In genomic region chr18:63446266-63446665, GRCh38 we compare ENCODE assay signal across 19 cellular contexts. TPM values are rescaled to one million over a fixed set of nuclear protein-coding genes. Genes with fewer than 3 reads are reported as not detected.
DNase-seq lines count a peak whose midpoint lies in the region; ATAC-seq, FAIRE-seq and TF ChIP-seq lines count a peak whose summit lies in the region.
"Had no signal": no experiment of that assay in that cellular context is flagged by ENCODE, and none has a peak within 500 bp of the region (broad histone marks: within the 10 kb centered on the region; RNA-seq: fewer than 3 reads in every experiment).

No MANE protein-coding gene starts in this region.

- no peaks in the 10 kb centered on the region for H3K23me2 ChIP-seq in H1 (ENCODE audit: low read depth, low read length)

- POLR2A ChIA-PET in H1 (lab: Charles Lee; ENCODE audit: partially characterized antibody): no interaction called here

- peak; percentile 38 to 55 for ATAC-seq in stimulated activated naive B cell treated with anti-CD40 and anti-IgM and Interleukin-4, amounts not matched to agents 10 μg/mL and 1 μg/mL and 100 μg/mL, for 72 hours (replicated peaks)
- no peak for ATAC-seq in HG02763 (IDR thresholded peaks at IDR 0.05; ENCODE audit: unreplicated experiment)
- no peak for ATAC-seq in upper lobe of left lung (ENCODE audit: low FRiP score in 2 of 2)

- no peak overlapping the region for H2BK15ac ChIP-seq in H1 (ENCODE audit: low read length)

- TF ChIP-seq EP300 in H1 (IDR thresholded peaks at IDR 0.05; ENCODE audit: borderline replicate concordance in 1 of 2, low read depth in 2 of 2, low read length in 2 of 2) (no peak), upper lobe of left lung (IDR thresholded peaks at IDR 0.05) (no peak)

- FAIRE-seq in H1 (lab: Jason Lieb, UNC): no peak
- no peak for FAIRE-seq in H54 (lab: Jason Lieb, UNC)
- FAIRE-seq: HTR-8/SVneo had no signal

- peaks cover 0 to 1% of the 10 kb centered on the region in 2 donors for H3K9me3 Mint-ChIP-seq in stimulated activated naive B cell treated with anti-CD40 and anti-IgM and Interleukin-4, amounts not matched to agents 10 μg/mL and 1 μg/mL and 100 μg/mL, for 72 hours
- H3K9me3 Mint-ChIP-seq: CD4-positive, alpha-beta memory T cell had no signal

- H3K36me3 ChIP-seq in Karpas-422 (ENCODE audit: insufficient read depth, low read length) (no peaks in the 10 kb centered on the region), H1 (ENCODE audit: control insufficient read depth in 2 of 4, insufficient read depth in 4 of 4, low read length in 3 of 4) (no peaks in the 10 kb centered on the region), upper lobe of left lung (no peaks in the 10 kb centered on the region)
- H3K36me3 ChIP-seq: SJCRH30 had no signal

- peaks cover 13 to 23% of the 10 kb centered on the region in 2 donors for H3K4me1 Mint-ChIP-seq in stimulated activated naive B cell treated with anti-CD40 and anti-IgM and Interleukin-4, amounts not matched to agents 10 μg/mL and 1 μg/mL and 100 μg/mL, for 72 hours

- TF ChIP-seq POLR2A in H1 (IDR thresholded peaks at IDR 0.05; ENCODE audit: control extremely low read depth in 1 of 2, low read depth in 2 of 2, low read length in 2 of 2) (no peak), H54 (IDR thresholded peaks at IDR 0.05; ENCODE audit: low read depth, low read length) (no peak), upper lobe of left lung (IDR thresholded peaks at IDR 0.05) (no peak)

- H3K9ac ChIP-seq in Karpas-422 (ENCODE audit: low read length) (no peak overlapping the region), H1 (replicated peaks in 1 of 4; ENCODE audit: extremely low read depth in 1 of 4, low read depth in 3 of 4, low read length in 3 of 4) (no peak overlapping the region)

- no peaks in the 10 kb centered on the region for H3K27me3 ChIP-seq in Karpas-422 (ENCODE audit: low read length)
- H3K27me3 ChIP-seq in H1 (replicated peaks in 1 of 4; ENCODE audit: control insufficient read depth in 3 of 4, extremely low read depth in 1 of 4, insufficient read depth in 3 of 4, low read length in 3 of 4): no peaks in the 10 kb centered on the region
- H3K27me3 ChIP-seq in upper lobe of left lung: no peaks in the 10 kb centered on the region
- H3K27me3 ChIP-seq: SJCRH30 had no signal

- H4K91ac ChIP-seq in H1 (replicated peaks; ENCODE audit: insufficient read length, low read length): no peak overlapping the region

- TF ChIP-seq CTCF in GM12865 (IDR thresholded peaks at IDR 0.05; ENCODE audit: insufficient read depth, low read depth, low read length, missing control alignments): no peak
- TF ChIP-seq CTCF in H1 (IDR thresholded peaks at IDR 0.05; ENCODE audit: control extremely low read depth in 1 of 3, insufficient read depth in 1 of 3, low read depth in 1 of 3, low read length in 3 of 3): no peak
- TF ChIP-seq CTCF in upper lobe of left lung (IDR thresholded peaks at IDR 0.05): no peak

- no peak overlapping the region for H3K56ac ChIP-seq in H1 (replicated peaks; ENCODE audit: insufficient read length, low read depth, low read length)

- H3K79me1 ChIP-seq in H1 (ENCODE audit: low read depth, low read length): no peaks in the 10 kb centered on the region

- H2BK12ac ChIP-seq in H1 (ENCODE audit: low read depth, low read length): no peak overlapping the region

- no peak overlapping the region for H2BK20ac ChIP-seq in H1 (ENCODE audit: low read length)

- DNase-seq in GM12865 (ENCODE audit: low read depth): peak; percentile 9
- DNase-seq in Karpas-422: peak; percentile 86
- DNase-seq in H1 (ENCODE audit: low read depth in 1 of 2, low spot score in 2 of 2): no peak
- no peak for DNase-seq in stimulated activated naive B cell treated with anti-CD40 and anti-IgM and Interleukin-4, amounts not matched to agents 10 μg/mL and 1 μg/mL and 100 μg/mL, for 72 hours
- no peak for DNase-seq in H54 (ENCODE audit: insufficient read length, low spot score)
- DNase-seq in upper lobe of left lung: no peak
- DNase-seq: CD4-positive, alpha-beta memory T cell; GDM1; H7; NCI-H1048; NCI-H1436 treated with DMSO at 0.1 percent for 48 hours; NCI-H2029 treated with DMSO at 0.1 percent for 48 hours; NCI-H2171 treated with DMSO at 0.1 percent for 48 hours; NCI-H446 treated with DMSO at 0.1 percent for 48 hours; NCI-H748 treated with DMSO at 0.1 percent for 48 hours; RPMI8226; SJCRH30 had no signal

- no peak overlapping the region for H4K8ac ChIP-seq in H1 (ENCODE audit: extremely low read depth, insufficient read depth, low read length)

- no peak overlapping the region for H2BK5ac ChIP-seq in H1 (ENCODE audit: low read depth, low read length)

- no peak overlapping the region for H3K27ac Mint-ChIP-seq in stimulated activated naive B cell treated with anti-CD40 and anti-IgM and Interleukin-4, amounts not matched to agents 10 μg/mL and 1 μg/mL and 100 μg/mL, for 72 hours
- H3K27ac Mint-ChIP-seq: CD4-positive, alpha-beta memory T cell had no signal

- no peak overlapping the region for H3K27ac ChIP-seq in Karpas-422 (ENCODE audit: low read length)
- no peak overlapping the region for H3K27ac ChIP-seq in H1 (ENCODE audit: low read depth, low read length)
- no peak overlapping the region for H3K27ac ChIP-seq in upper lobe of left lung
- H3K27ac ChIP-seq: SJCRH30 had no signal

- H3K4me3 ChIP-seq in GM12865 (ENCODE audit: low read depth, low read length) (no peak overlapping the region), Karpas-422 (ENCODE audit: low read length) (no peak overlapping the region), H1 (ENCODE audit: extremely low read depth in 1 of 4, insufficient read depth in 2 of 4, low read depth in 3 of 4, low read length in 4 of 4) (no peak overlapping the region), upper lobe of left lung (no peak overlapping the region)
- H3K4me3 ChIP-seq: SJCRH30 had no signal

- no peak overlapping the region for H3K4me3 Mint-ChIP-seq in stimulated activated naive B cell treated with anti-CD40 and anti-IgM and Interleukin-4, amounts not matched to agents 10 μg/mL and 1 μg/mL and 100 μg/mL, for 72 hours
- H3K4me3 Mint-ChIP-seq: CD4-positive, alpha-beta memory T cell had no signal

- CTCF ChIA-PET in H1 (lab: Charles Lee; ENCODE audit: partially characterized antibody): interaction anchor here (0.9 to 1.5 kb wide), 6 partner anchors 9 to 490 kb away, joined by 3 to 5 read pairs (median 4); no protein-coding TSS in a partner anchor

- H2AFZ ChIP-seq in Karpas-422 (ENCODE audit: low read length) (no peak overlapping the region), H1 (ENCODE audit: low read length) (peak overlapping the region; percentile 0; the same call in 1 of the 2 replicates)

- H3K4me2 ChIP-seq in Karpas-422 (ENCODE audit: low read depth, low read length, poor library complexity, severe bottlenecking): no peak overlapping the region
- H3K4me2 ChIP-seq in H1 (ENCODE audit: insufficient read depth in 1 of 2, low read depth in 2 of 2, low read length in 2 of 2): no peak overlapping the region

- H3K9me3 ChIP-seq in Karpas-422 (ENCODE audit: low read length) (no peaks in the 10 kb centered on the region), H1 (ENCODE audit: insufficient read depth in 2 of 2, low read depth in 1 of 2, low read length in 1 of 2) (no peaks in the 10 kb centered on the region; a peak in 1 of 4 replicates), upper lobe of left lung (no peaks in the 10 kb centered on the region)
- H3K9me3 ChIP-seq: SJCRH30 had no signal

- no peak overlapping the region for H3K14ac ChIP-seq in H1 (ENCODE audit: insufficient read length)

- H2AK5ac ChIP-seq in H1 (ENCODE audit: low read depth, low read length): no peak overlapping the region

- no peak overlapping the region for H3K18ac ChIP-seq in H1 (ENCODE audit: extremely low read depth, low read length)

- H3K4me1 ChIP-seq in Karpas-422 (ENCODE audit: low read length) (peaks cover 19% of the 10 kb centered on the region), H1 (replicated peaks in 1 of 4; ENCODE audit: control insufficient read depth in 3 of 4, insufficient read depth in 4 of 4, low read length in 3 of 4) (no peaks in the 10 kb centered on the region), upper lobe of left lung (no peaks in the 10 kb centered on the region)
- H3K4me1 ChIP-seq: SJCRH30 had no signal

- no peak overlapping the region for H2BK120ac ChIP-seq in H1 (replicated peaks; ENCODE audit: low read depth, low read length)

- TF ChIP-seq RAD21 in H1 (IDR thresholded peaks at IDR 0.05 in 1 of 2, conservative IDR thresholded peaks at IDR 0.05 in 1 of 2; ENCODE audit: low read depth in 2 of 2, low read length in 2 of 2): no peak

- H3K9me2 ChIP-seq in Karpas-422 (replicated peaks; ENCODE audit: insufficient read depth, low read length): no peaks in the 10 kb centered on the region

- no peak overlapping the region for H3K23ac ChIP-seq in H1 (ENCODE audit: insufficient read length)

- no peaks in the 10 kb centered on the region for H3K36me3 Mint-ChIP-seq in stimulated activated naive B cell treated with anti-CD40 and anti-IgM and Interleukin-4, amounts not matched to agents 10 μg/mL and 1 μg/mL and 100 μg/mL, for 72 hours
- H3K36me3 Mint-ChIP-seq: CD4-positive, alpha-beta memory T cell had no signal

- H3K27me3 Mint-ChIP-seq in stimulated activated naive B cell treated with anti-CD40 and anti-IgM and Interleukin-4, amounts not matched to agents 10 μg/mL and 1 μg/mL and 100 μg/mL, for 72 hours: no peaks in the 10 kb centered on the region
- H3K27me3 Mint-ChIP-seq: CD4-positive, alpha-beta memory T cell had no signal

- no peak overlapping the region for H3K4ac ChIP-seq in H1 (replicated peaks; ENCODE audit: insufficient read length, low read depth, low read length)

- WGBS in H1 (ENCODE audit: extremely low coverage in 1 of 2, insufficient coverage in 1 of 2, insufficient read length in 1 of 2, insufficient replicate concordance in 2 of 2, low coverage in 1 of 2, low lambda C conversion rate in 2 of 2, missing lambda C conversion rate in 1 of 2), 2 experiments: 88% methylated on average over 3 of the region's 3 CpGs; no CpG with 5 or more reads in 1 of the 2 experiments
- 83 to 90% methylated on average over 3 of the region's 3 CpGs for WGBS in upper lobe of left lung, 2 donors

- no peaks in the 10 kb centered on the region for H3K79me2 ChIP-seq in Karpas-422 (ENCODE audit: low read length)
- H3K79me2 ChIP-seq in H1 (ENCODE audit: control insufficient read depth in 1 of 2, insufficient read depth in 2 of 2, low read length in 2 of 2): no peaks in the 10 kb centered on the region

- no peak overlapping the region for H4K5ac ChIP-seq in H1 (ENCODE audit: insufficient read length, low read depth, low read length)

- H4K20me1 ChIP-seq in Karpas-422 (ENCODE audit: insufficient read depth, low read depth, low read length): no peaks in the 10 kb centered on the region
- H4K20me1 ChIP-seq in H1 (replicated peaks in 1 of 2; ENCODE audit: control insufficient read depth in 1 of 2, insufficient read depth in 2 of 2, low read length in 2 of 2): peaks cover 0 to 2% of the 10 kb centered on the region in 2 experiments

RNA-seq across cellular contexts. Expression of gene VPS4B, which starts 24.0 kb away (rescaled TPM):
- total RNA-seq in Karpas-422 (2014; rRNA removed; shearing (Covaris generic); ENCODE audit: low replicate concordance): 58.5 and 62.7 TPM in 2 replicates
- 42.7 and 45.3 TPM in 2 replicates for total RNA-seq in H1 (2021; fragmentation: NEBNext Ultra II Directional; extraction: Animal tissue kit (Norgen Biotek cat#: 25700))
- polyA plus RNA-seq in H1 (2011; rRNA removed): 6.1 and 7.2 TPM in 2 replicates
- polyA plus RNA-seq in H1 (2011; cell fraction: cytosol; rRNA removed): 13.1 TPM
- 7.1 TPM for polyA plus RNA-seq in H1 (2011; cell fraction: nucleus; rRNA removed)
- polyA plus RNA-seq in H1 (2012, experiment 1 of 2): 16.0 to 22.9 TPM (median 21.4 TPM) in 4 replicates
- 2.4 TPM for polyA plus RNA-seq in H1 (2012, experiment 2 of 2)
- polyA plus RNA-seq in H1 (2013, experiment 1 of 2): 35.9 TPM
- 38.3 TPM for polyA plus RNA-seq in H1 (2013, experiment 2 of 2)
- 18.8 and 23.5 TPM in 2 replicates for polyA minus RNA-seq in H1 (2011; rRNA and poly(A)+ RNA removed)
- polyA minus RNA-seq in H1 (2011; cell fraction: cytosol; rRNA and poly(A)+ RNA removed): 24.4 TPM
- polyA minus RNA-seq in H1 (2011; cell fraction: nucleus; rRNA and poly(A)+ RNA removed): 28.9 TPM
- 10 to 100 TPM; 24.1 to 63.7 (median 37.9) TPM for total RNA-seq in upper lobe of left lung

RNA-seq across cellular contexts. Expression of gene SERPINB5, which starts 30.5 kb away (rescaled TPM):
- 1.0 TPM in 1 of 2 replicates, not detected in the other for total RNA-seq in Karpas-422 (2014; rRNA removed; shearing (Covaris generic); ENCODE audit: low replicate concordance)
- 0.23 TPM in 1 of 2 replicates, not detected in the other for total RNA-seq in H1 (2021; fragmentation: NEBNext Ultra II Directional; extraction: Animal tissue kit (Norgen Biotek cat#: 25700))
- polyA plus RNA-seq in H1 (2011; rRNA removed): 0.03 TPM in 1 of 2 replicates, not detected in the other
- polyA plus RNA-seq in H1 (2011; cell fraction: cytosol; rRNA removed): not detected
- 0.06 TPM for polyA plus RNA-seq in H1 (2011; cell fraction: nucleus; rRNA removed)
- not detected in 4 replicates for polyA plus RNA-seq in H1 (2012, experiment 1 of 2)
- not detected for polyA plus RNA-seq in H1 (2012, experiment 2 of 2)
- 0.16 TPM for polyA plus RNA-seq in H1 (2013, experiment 1 of 2)
- 0.20 TPM for polyA plus RNA-seq in H1 (2013, experiment 2 of 2)
- 0.06 TPM in 1 of 2 replicates, not detected in the other for polyA minus RNA-seq in H1 (2011; rRNA and poly(A)+ RNA removed)
- not detected for polyA minus RNA-seq in H1 (2011; cell fraction: cytosol; rRNA and poly(A)+ RNA removed)
- 1.5 TPM for polyA minus RNA-seq in H1 (2011; cell fraction: nucleus; rRNA and poly(A)+ RNA removed)
- total RNA-seq in upper lobe of left lung: under 1 TPM in 2 of 6 donors, not detected in 4; 0.61 to 0.98 TPM
- total RNA-seq: CD4-positive, alpha-beta memory T cell; SJCRH30 had no signal
- polyA plus RNA-seq: CD4-positive, alpha-beta memory T cell had no signal

Comparison
In these comparisons a context has a peak if more than half of its experiments do, and no peak if none do; other contexts are left out.
1. DNase-seq: peak in GM12865 (single experiment) and Karpas-422 (single experiment); none in H1 (0 of 2), stimulated activated naive B cell treated with anti-CD40 and anti-IgM and Interleukin-4, amounts not matched to agents 10 μg/mL and 1 μg/mL and 100 μg/mL, for 72 hours (single experiment), H54 (single experiment) and upper lobe of left lung (0 of 2).
2. ATAC-seq: peak in stimulated activated naive B cell treated with anti-CD40 and anti-IgM and Interleukin-4, amounts not matched to agents 10 μg/mL and 1 μg/mL and 100 μg/mL, for 72 hours (2 of 2); none in HG02763 (single experiment) and upper lobe of left lung (0 of 2).